12 cellular contexts compared by ENCODE assay signal in genomic region chr10:33483124-33483794, GRCh38.
DNase-seq lines count a peak whose midpoint lies in the region; ATAC-seq and TF ChIP-seq lines count a peak whose summit lies in the region.
"Had no signal": no experiment of that assay in that cellular context is flagged by ENCODE, and none has a peak within 500 bp of the region (broad histone marks: within the 10 kb centered on the region; RNA-seq: fewer than 3 reads in every experiment).

No MANE protein-coding gene starts in this region.

- no peak for ATAC-seq in HG02763 (IDR thresholded peaks at IDR 0.05; ENCODE audit: unreplicated experiment)
- ATAC-seq: K562 had no signal

- TF ChIP-seq POLR2A in transverse colon (IDR thresholded peaks at IDR 0.05): no peak

- intact Hi-C loops in transverse colon (cut with DNase I; ENCODE audit: low total_unique reads): no loop called here

- 49 to 70% methylated on average over 2 to 5 of the region's 5 CpGs for WGBS in transverse colon (ENCODE audit: low coverage in 1 of 2), 2 donors

- peak overlapping the region; percentile 0 for H3K9ac ChIP-seq in iPS-18a (ENCODE audit: low read length)

- peak; percentile 81 for DNase-seq in DMS79 (lab: John Stamatoyannopoulos, UW)
- DNase-seq in NCI-H1105 treated with DMSO at 0.1 percent for 48 hours (lab: John Stamatoyannopoulos, UW): peak; percentile 74
- peak; percentile 74 for DNase-seq in NCI-H69 (lab: John Stamatoyannopoulos, UW)
- DNase-seq in stimulated activated CD4-positive, alpha-beta T cell treated with anti-CD3 and anti-CD28 coated beads, Interleukin-4, amount 100 ng/mL, for 4 hours: no peak
- DNase-seq in transverse colon: no peak
- no peak for DNase-seq in AG08395 (ENCODE audit: low spot score)
- DNase-seq: activated CD4-positive, CD25-positive, alpha-beta regulatory T cell treated with anti-CD3 and anti-CD28 coated beads, Interleukin-2, amount 50 U/mL, for 72 hours; activated T-cell treated with anti-CD3 and anti-CD28 coated beads for 4 hours; adrenal gland had no signal

- H3K27me3 ChIP-seq in iPS-18a (ENCODE audit: control insufficient read depth, insufficient read depth, low read length) (no peaks in the 10 kb centered on the region), transverse colon (no peaks in the 10 kb centered on the region)
- H3K27me3 ChIP-seq: adrenal gland had no signal

- TF ChIP-seq EP300 in transverse colon (IDR thresholded peaks at IDR 0.05; ENCODE audit: low read depth): no peak

- H3K9me3 ChIP-seq in iPS-18a (ENCODE audit: control insufficient read depth, low read depth, low read length): peaks cover 4% of the 10 kb centered on the region
- H3K9me3 ChIP-seq in transverse colon: no peaks in the 10 kb centered on the region
- H3K9me3 ChIP-seq: adrenal gland had no signal

- H3K27ac ChIP-seq in iPS-18a (ENCODE audit: low read length) (no peak overlapping the region), transverse colon (no peak overlapping the region)
- H3K27ac ChIP-seq: adrenal gland had no signal

- no peak overlapping the region for H3K4me3 ChIP-seq in iPS-18a (ENCODE audit: low read length)
- H3K4me3 ChIP-seq in transverse colon: no peak overlapping the region
- H3K4me3 ChIP-seq: adrenal gland, K562 had no signal

- H3K36me3 ChIP-seq in iPS-18a (ENCODE audit: control insufficient read depth, low read depth, low read length) (no peaks in the 10 kb centered on the region), transverse colon (no peaks in the 10 kb centered on the region)
- H3K36me3 ChIP-seq: adrenal gland had no signal

- H3K4me1 ChIP-seq in iPS-18a (ENCODE audit: control insufficient read depth, low read depth, low read length): peaks cover 23% of the 10 kb centered on the region
- peaks cover 0 to 7% (median 0%) of the 10 kb centered on the region in 4 donors for H3K4me1 ChIP-seq in transverse colon
- H3K4me1 ChIP-seq: adrenal gland had no signal

- TF ChIP-seq CTCF in transverse colon (IDR thresholded peaks at IDR 0.05): no peak

- in situ Hi-C loops in transverse colon (cut with MboI; ENCODE audit: low pct_ligation_motif_present in 1 of 4, low pct_unique_long_range_greater_than_20kb in 1 of 4, low sequenced_read_pairs in 3 of 4): no loop called here

Comparison
In these comparisons a context has a peak if more than half of its experiments do, and no peak if none do; other contexts are left out.
1. DNase-seq: peak in DMS79 (single experiment), NCI-H1105 treated with DMSO at 0.1 percent for 48 hours (single experiment) and NCI-H69 (single experiment); none in stimulated activated CD4-positive, alpha-beta T cell treated with anti-CD3 and anti-CD28 coated beads, Interleukin-4, amount 100 ng/mL, for 4 hours (0 of 2), transverse colon (single experiment) and AG08395 (single experiment).